ENCODE assay signal across 11 cellular contexts in genomic region chr2:159044804-159045286, GRCh38.
DNase-seq lines count a peak whose midpoint lies in the region; ATAC-seq and TF ChIP-seq lines count a peak whose summit lies in the region.
"Had no signal": no experiment of that assay in that cellular context is flagged by ENCODE, and none has a peak within 500 bp of the region (broad histone marks: within the 10 kb centered on the region; RNA-seq: fewer than 3 reads in every experiment).

No MANE protein-coding gene starts in this region.

- peaks cover 19% of the 10 kb centered on the region for H3K36me3 Mint-ChIP-seq in HFFc6 (ENCODE audit: low read depth)

- H3K9me3 ChIP-seq in body of pancreas (no peaks in the 10 kb centered on the region), right cardiac atrium (ENCODE audit: control insufficient read depth, low read length) (no peaks in the 10 kb centered on the region), transverse colon (no peaks in the 10 kb centered on the region)

- peak; percentile 35 for ATAC-seq in body of pancreas
- ATAC-seq in right cardiac atrium = peak; percentile 64 to 75
- ATAC-seq: effector memory CD8-positive, alpha-beta T cell had no signal

- H3K27ac Mint-ChIP-seq in HFFc6 = peak overlapping the region; percentile 66
- H3K27ac Mint-ChIP-seq: effector memory CD8-positive, alpha-beta T cell had no signal

- 59 to 68% methylated on average over 4 of the region's 4 CpGs for WGBS in body of pancreas, 2 donors
- WGBS in right cardiac atrium = 61% methylated on average over 4 of the region's 4 CpGs
- 66% methylated on average over 4 of the region's 4 CpGs; no CpG with 5 or more reads in 1 of the 2 donors for WGBS in transverse colon (ENCODE audit: low coverage in 1 of 2), 2 donors

- in situ Hi-C loops in transverse colon (cut with MboI; ENCODE audit: low pct_ligation_motif_present in 1 of 4, low pct_unique_long_range_greater_than_20kb in 1 of 4, low sequenced_read_pairs in 3 of 4) = no loop called here

- DNase-seq in HFFc6 (peak; percentile 12), body of pancreas (peak in 2 of 4 donors; percentile 42 to 46), right cardiac atrium (peak; percentile 51 to 78 (median 76)), transverse colon (peak; percentile 35), CD1c-positive myeloid dendritic cell (ENCODE audit: extremely low spot score) (no peak), SIG-M5 (lab: John Stamatoyannopoulos, UW) (no peak)
- no peak for DNase-seq in activated T-cell treated with anti-CD3 and anti-CD28 coated beads, Interleukin-2, amount 50 U/mL, for 1 hour
- DNase-seq in activated CD8-positive, alpha-beta memory T cell treated with anti-CD3 and anti-CD28 coated beads, Interleukin-2, amount 50 U/mL, for 48 hours = no peak
- DNase-seq: effector memory CD8-positive, alpha-beta T cell; NCI-H187 treated with DMSO at 0.1 percent for 48 hours; T1000 had no signal

- intact Hi-C loops in body of pancreas (cut with DNase I) (no loop called here), right cardiac atrium (cut with DNase I) (loop anchor here in 1 of 4 donors (10.0 kb wide), 1 partner anchor 70 kb away; no protein-coding TSS in a partner anchor), transverse colon (cut with DNase I; ENCODE audit: low total_unique reads) (no loop called here)

- H3K4me1 ChIP-seq in body of pancreas (peaks cover 47% of the 10 kb centered on the region), right cardiac atrium (ENCODE audit: control insufficient read depth, insufficient read depth, low read length) (peaks cover 33% of the 10 kb centered on the region), transverse colon (peaks cover 9 to 45% (median 15%) of the 10 kb centered on the region in 4 donors)

- H3K4me3 Mint-ChIP-seq in HFFc6 = no peak overlapping the region; the same call in 1 of the 2 replicates
- H3K4me3 Mint-ChIP-seq: effector memory CD8-positive, alpha-beta T cell had no signal

- H3K27me3 ChIP-seq in body of pancreas (no peaks in the 10 kb centered on the region), right cardiac atrium (ENCODE audit: control insufficient read depth, insufficient read depth) (no peaks in the 10 kb centered on the region), transverse colon (no peaks in the 10 kb centered on the region)

- no peak for TF ChIP-seq EP300 in transverse colon (IDR thresholded peaks at IDR 0.05; ENCODE audit: low read depth)

- H3K27me3 Mint-ChIP-seq in HFFc6 (ENCODE audit: insufficient read depth) = peaks cover 3% of the 10 kb centered on the region

- H3K4me3 ChIP-seq in body of pancreas (no peak overlapping the region), right cardiac atrium (ENCODE audit: low read length) (no peak overlapping the region), transverse colon (no peak overlapping the region)

- peak overlapping the region in 3 of 4 donors; percentile 26 to 61 (median 28) for H3K27ac ChIP-seq in body of pancreas
- H3K27ac ChIP-seq in right cardiac atrium (ENCODE audit: low read length) = peak overlapping the region; percentile 61
- H3K27ac ChIP-seq in transverse colon = no peak overlapping the region

- H3K4me1 Mint-ChIP-seq in HFFc6 (ENCODE audit: low read depth) = peaks cover 54% of the 10 kb centered on the region

- TF ChIP-seq POLR2A in body of pancreas (IDR thresholded peaks at IDR 0.05) (no peak), transverse colon (IDR thresholded peaks at IDR 0.05) (no peak)

- no peaks in the 10 kb centered on the region for H3K36me3 ChIP-seq in body of pancreas (replicated peaks in 1 of 2; ENCODE audit: insufficient read depth in 1 of 2, low read depth in 2 of 2)
- H3K36me3 ChIP-seq in transverse colon = no peaks in the 10 kb centered on the region

- TF ChIP-seq CTCF in HFFc6 (IDR thresholded peaks at IDR 0.05) = no peak
- no peak for TF ChIP-seq CTCF in body of pancreas (IDR thresholded peaks at IDR 0.05)
- no peak for TF ChIP-seq CTCF in transverse colon (IDR thresholded peaks at IDR 0.05)

- H3K9me3 Mint-ChIP-seq in HFFc6 = no peaks in the 10 kb centered on the region
- H3K9me3 Mint-ChIP-seq: effector memory CD8-positive, alpha-beta T cell had no signal

Comparison
In these comparisons a context has a peak if more than half of its experiments do, and no peak if none do; other contexts are left out.
1. DNase-seq: peak in HFFc6 (single experiment), right cardiac atrium (3 of 3) and transverse colon (single experiment); none in CD1c-positive myeloid dendritic cell (single experiment), SIG-M5 (single experiment), activated T-cell treated with anti-CD3 and anti-CD28 coated beads, Interleukin-2, amount 50 U/mL, for 1 hour (single experiment) and activated CD8-positive, alpha-beta memory T cell treated with anti-CD3 and anti-CD28 coated beads, Interleukin-2, amount 50 U/mL, for 48 hours (single experiment).
2. H3K27ac ChIP-seq: peak in body of pancreas (3 of 4) and right cardiac atrium (single experiment); none in transverse colon (0 of 4).